1 cellular context compared by ENCODE assay signal in the genomic region with DNA sequence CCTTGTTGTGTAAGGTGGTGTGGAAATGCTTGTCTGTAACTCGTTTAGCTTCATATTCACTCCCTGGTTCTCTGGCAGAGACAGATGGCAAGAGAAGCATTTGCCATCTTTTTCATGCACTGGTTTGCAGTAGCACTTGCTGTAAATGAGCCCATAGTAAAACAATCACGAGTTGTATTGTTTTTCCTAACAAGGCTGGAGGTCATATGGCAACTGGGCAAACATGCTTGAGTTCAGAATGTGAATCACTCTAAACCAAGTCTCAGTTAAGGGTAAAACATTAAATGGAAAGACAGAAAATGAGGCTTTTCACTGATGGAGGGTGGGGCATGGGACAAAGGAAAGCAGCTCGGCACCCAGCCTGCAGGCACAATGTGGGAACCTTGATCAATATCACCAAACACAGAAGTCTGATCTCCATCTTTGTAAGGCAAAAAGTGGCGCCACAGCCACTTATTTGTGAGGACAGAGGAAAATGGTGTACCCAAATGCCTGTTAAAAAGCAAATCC.
TF ChIP-seq lines count a peak whose summit lies in the region.

No MANE protein-coding gene starts in this region.

TF ChIP-seq in GM23338, 12 proteins besides CTCF, POLR2A, EP300 and RAD21 (continued from another document):
- TF ChIP-seq, protein P1, sequence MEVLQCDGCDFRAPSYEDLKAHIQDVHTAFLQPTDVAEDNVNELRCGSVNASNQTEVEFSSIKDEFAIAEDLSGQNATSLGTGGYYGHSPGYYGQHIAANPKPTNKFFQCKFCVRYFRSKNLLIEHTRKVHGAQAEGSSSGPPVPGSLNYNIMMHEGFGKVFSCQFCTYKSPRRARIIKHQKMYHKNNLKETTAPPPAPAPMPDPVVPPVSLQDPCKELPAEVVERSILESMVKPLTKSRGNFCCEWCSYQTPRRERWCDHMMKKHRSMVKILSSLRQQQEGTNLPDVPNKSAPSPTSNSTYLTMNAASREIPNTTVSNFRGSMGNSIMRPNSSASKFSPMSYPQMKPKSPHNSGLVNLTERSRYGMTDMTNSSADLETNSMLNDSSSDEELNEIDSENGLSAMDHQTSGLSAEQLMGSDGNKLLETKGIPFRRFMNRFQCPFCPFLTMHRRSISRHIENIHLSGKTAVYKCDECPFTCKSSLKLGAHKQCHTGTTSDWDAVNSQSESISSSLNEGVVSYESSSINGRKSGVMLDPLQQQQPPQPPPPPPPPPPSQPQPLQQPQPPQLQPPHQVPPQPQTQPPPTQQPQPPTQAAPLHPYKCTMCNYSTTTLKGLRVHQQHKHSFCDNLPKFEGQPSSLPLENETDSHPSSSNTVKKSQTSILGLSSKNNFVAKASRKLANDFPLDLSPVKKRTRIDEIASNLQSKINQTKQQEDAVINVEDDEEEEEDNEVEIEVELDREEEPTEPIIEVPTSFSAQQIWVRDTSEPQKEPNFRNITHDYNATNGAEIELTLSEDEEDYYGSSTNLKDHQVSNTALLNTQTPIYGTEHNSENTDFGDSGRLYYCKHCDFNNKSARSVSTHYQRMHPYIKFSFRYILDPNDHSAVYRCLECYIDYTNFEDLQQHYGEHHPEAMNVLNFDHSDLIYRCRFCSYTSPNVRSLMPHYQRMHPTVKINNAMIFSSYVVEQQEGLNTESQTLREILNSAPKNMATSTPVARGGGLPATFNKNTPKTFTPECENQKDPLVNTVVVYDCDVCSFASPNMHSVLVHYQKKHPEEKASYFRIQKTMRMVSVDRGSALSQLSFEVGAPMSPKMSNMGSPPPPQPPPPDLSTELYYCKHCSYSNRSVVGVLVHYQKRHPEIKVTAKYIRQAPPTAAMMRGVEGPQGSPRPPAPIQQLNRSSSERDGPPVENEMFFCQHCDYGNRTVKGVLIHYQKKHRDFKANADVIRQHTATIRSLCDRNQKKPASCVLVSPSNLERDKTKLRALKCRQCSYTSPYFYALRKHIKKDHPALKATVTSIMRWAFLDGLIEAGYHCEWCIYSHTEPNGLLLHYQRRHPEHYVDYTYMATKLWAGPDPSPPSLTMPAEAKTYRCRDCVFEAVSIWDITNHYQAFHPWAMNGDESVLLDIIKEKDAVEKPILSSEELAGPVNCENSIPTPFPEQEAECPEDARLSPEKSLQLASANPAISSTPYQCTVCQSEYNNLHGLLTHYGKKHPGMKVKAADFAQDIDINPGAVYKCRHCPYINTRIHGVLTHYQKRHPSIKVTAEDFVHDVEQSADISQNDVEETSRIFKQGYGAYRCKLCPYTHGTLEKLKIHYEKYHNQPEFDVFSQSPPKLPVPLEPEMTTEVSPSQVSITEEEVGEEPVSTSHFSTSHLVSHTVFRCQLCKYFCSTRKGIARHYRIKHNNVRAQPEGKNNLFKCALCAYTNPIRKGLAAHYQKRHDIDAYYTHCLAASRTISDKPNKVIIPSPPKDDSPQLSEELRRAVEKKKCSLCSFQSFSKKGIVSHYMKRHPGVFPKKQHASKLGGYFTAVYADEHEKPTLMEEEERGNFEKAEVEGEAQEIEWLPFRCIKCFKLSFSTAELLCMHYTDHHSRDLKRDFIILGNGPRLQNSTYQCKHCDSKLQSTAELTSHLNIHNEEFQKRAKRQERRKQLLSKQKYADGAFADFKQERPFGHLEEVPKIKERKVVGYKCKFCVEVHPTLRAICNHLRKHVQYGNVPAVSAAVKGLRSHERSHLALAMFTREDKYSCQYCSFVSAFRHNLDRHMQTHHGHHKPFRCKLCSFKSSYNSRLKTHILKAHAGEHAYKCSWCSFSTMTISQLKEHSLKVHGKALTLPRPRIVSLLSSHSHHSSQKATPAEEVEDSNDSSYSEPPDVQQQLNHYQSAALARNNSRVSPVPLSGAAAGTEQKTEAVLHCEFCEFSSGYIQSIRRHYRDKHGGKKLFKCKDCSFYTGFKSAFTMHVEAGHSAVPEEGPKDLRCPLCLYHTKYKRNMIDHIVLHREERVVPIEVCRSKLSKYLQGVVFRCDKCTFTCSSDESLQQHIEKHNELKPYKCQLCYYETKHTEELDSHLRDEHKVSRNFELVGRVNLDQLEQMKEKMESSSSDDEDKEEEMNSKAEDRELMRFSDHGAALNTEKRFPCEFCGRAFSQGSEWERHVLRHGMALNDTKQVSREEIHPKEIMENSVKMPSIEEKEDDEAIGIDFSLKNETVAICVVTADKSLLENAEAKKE (CRISPR knock-in tag; IDR thresholded peaks at IDR 0.05): no peak
- no peak for TF ChIP-seq POLR2AphosphoS5 (IDR thresholded peaks at IDR 0.05; ENCODE audit: low read depth)
- TF ChIP-seq EZH2 (IDR thresholded peaks at IDR 0.05; ENCODE audit: low read depth, unreplicated experiment): no peak
- TF ChIP-seq EZH2phosphoT487 (IDR thresholded peaks at IDR 0.05; ENCODE audit: unreplicated experiment): no peak
- no peak for TF ChIP-seq JUNB (IDR thresholded peaks at IDR 0.05; ENCODE audit: unreplicated experiment)
- TF ChIP-seq, protein P2, sequence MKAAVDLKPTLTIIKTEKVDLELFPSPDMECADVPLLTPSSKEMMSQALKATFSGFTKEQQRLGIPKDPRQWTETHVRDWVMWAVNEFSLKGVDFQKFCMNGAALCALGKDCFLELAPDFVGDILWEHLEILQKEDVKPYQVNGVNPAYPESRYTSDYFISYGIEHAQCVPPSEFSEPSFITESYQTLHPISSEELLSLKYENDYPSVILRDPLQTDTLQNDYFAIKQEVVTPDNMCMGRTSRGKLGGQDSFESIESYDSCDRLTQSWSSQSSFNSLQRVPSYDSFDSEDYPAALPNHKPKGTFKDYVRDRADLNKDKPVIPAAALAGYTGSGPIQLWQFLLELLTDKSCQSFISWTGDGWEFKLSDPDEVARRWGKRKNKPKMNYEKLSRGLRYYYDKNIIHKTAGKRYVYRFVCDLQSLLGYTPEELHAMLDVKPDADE (IDR thresholded peaks at IDR 0.05): no peak
